In the genomic region with DNA sequence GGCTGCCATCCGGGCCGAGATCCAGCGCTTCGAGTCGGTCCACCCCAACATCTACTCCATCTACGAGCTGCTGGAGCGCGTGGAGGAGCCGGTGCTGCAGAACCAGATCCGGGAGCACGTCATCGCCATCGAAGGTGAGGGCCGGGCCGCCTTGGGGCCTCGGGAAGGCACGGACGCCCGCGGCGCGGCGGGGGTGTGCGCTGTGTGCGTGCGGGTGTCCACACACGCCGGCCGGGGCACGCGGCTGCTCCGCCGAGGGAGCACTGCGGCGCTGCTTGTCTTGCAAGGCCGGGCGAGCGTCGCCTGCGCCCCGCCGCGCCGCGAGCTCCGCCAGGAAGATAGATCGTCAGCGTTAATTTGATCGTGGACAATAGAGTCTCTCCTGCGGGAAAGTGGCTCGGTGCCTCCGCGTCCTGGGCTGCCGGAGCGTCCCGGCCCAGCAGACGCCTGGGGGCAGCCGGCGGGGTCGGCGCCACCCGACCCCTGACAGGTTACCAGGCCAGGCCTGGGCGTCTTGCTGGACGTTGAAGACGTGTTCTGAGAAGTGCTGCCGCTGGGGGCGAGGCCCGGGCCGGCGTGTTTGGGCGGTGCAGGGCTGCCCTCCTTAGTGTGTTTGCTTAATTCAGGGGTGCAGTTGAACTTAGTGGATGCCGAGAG, we compare ENCODE assay signal across 1 cellular context.
A peak's percentile ranks its signal among the peaks of the same experiment; 100 is the strongest.
TF ChIP-seq lines count a peak whose summit lies in the region.

No MANE protein-coding gene starts in this region.

TF ChIP-seq in HepG2, 621 proteins besides CTCF, POLR2A, EP300 and RAD21 (continued from another document and continues in another):
- TF ChIP-seq, protein P1, sequence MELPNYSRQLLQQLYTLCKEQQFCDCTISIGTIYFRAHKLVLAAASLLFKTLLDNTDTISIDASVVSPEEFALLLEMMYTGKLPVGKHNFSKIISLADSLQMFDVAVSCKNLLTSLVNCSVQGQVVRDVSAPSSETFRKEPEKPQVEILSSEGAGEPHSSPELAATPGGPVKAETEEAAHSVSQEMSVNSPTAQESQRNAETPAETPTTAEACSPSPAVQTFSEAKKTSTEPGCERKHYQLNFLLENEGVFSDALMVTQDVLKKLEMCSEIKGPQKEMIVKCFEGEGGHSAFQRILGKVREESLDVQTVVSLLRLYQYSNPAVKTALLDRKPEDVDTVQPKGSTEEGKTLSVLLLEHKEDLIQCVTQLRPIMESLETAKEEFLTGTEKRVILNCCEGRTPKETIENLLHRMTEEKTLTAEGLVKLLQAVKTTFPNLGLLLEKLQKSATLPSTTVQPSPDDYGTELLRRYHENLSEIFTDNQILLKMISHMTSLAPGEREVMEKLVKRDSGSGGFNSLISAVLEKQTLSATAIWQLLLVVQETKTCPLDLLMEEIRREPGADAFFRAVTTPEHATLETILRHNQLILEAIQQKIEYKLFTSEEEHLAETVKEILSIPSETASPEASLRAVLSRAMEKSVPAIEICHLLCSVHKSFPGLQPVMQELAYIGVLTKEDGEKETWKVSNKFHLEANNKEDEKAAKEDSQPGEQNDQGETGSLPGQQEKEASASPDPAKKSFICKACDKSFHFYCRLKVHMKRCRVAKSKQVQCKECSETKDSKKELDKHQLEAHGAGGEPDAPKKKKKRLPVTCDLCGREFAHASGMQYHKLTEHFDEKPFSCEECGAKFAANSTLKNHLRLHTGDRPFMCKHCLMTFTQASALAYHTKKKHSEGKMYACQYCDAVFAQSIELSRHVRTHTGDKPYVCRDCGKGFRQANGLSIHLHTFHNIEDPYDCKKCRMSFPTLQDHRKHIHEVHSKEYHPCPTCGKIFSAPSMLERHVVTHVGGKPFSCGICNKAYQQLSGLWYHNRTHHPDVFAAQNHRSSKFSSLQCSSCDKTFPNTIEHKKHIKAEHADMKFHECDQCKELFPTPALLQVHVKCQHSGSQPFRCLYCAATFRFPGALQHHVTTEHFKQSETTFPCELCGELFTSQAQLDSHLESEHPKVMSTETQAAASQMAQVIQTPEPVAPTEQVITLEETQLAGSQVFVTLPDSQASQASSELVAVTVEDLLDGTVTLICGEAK (IDR thresholded peaks at IDR 0.05), result no peak
- TF ChIP-seq, protein P1 (CRISPR knock-in tag; IDR thresholded peaks at IDR 0.05), result peak; percentile 51; the same call in 1 of the 2 replicates
- TF ChIP-seq JUNB (CRISPR knock-in tag; IDR thresholded peaks at IDR 0.05; ENCODE audit: borderline replicate concordance) (no peak), TBP (CRISPR knock-in tag; IDR thresholded peaks at IDR 0.05) (no peak), ZNF749 (CRISPR knock-in tag; IDR thresholded peaks at IDR 0.05; ENCODE audit: borderline replicate concordance) (peak; percentile 72; the same call in 1 of the 2 replicates), CREB1 (IDR thresholded peaks at IDR 0.05) (0 out of 2 replicates have a peak, but pooled peaks have one; percentile 10), CREB1 (CRISPR knock-in tag; IDR thresholded peaks at IDR 0.05) (no peak), SMAD9 (CRISPR knock-in tag; IDR thresholded peaks at IDR 0.05) (no peak), POLR2AphosphoS5 (IDR thresholded peaks at IDR 0.05; ENCODE audit: low read depth, low read length) (no peak), GTF3A (CRISPR knock-in tag; conservative IDR thresholded peaks at IDR 0.05) (no peak), PHF20 (CRISPR knock-in tag; IDR thresholded peaks at IDR 0.05) (no peak), MTA3 (CRISPR knock-in tag; IDR thresholded peaks at IDR 0.05) (no peak), MAF1 (CRISPR knock-in tag; IDR thresholded peaks at IDR 0.05; ENCODE audit: borderline replicate concordance) (no peak), ZNF782 (CRISPR knock-in tag; IDR thresholded peaks at IDR 0.05; ENCODE audit: borderline replicate concordance) (0 out of 2 replicates have a peak, but pooled peaks have one; percentile 41)
- TF ChIP-seq, protein P2, sequence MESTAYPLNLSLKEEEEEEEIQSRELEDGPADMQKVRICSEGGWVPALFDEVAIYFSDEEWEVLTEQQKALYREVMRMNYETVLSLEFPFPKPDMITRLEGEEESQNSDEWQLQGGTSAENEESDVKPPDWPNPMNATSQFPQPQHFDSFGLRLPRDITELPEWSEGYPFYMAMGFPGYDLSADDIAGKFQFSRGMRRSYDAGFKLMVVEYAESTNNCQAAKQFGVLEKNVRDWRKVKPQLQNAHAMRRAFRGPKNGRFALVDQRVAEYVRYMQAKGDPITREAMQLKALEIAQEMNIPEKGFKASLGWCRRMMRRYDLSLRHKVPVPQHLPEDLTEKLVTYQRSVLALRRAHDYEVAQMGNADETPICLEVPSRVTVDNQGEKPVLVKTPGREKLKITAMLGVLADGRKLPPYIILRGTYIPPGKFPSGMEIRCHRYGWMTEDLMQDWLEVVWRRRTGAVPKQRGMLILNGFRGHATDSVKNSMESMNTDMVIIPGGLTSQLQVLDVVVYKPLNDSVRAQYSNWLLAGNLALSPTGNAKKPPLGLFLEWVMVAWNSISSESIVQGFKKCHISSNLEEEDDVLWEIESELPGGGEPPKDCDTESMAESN (CRISPR knock-in tag; conservative IDR thresholded peaks at IDR 0.05), result no peak; the same call in 1 of the 2 replicates
- TF ChIP-seq, protein P3, sequence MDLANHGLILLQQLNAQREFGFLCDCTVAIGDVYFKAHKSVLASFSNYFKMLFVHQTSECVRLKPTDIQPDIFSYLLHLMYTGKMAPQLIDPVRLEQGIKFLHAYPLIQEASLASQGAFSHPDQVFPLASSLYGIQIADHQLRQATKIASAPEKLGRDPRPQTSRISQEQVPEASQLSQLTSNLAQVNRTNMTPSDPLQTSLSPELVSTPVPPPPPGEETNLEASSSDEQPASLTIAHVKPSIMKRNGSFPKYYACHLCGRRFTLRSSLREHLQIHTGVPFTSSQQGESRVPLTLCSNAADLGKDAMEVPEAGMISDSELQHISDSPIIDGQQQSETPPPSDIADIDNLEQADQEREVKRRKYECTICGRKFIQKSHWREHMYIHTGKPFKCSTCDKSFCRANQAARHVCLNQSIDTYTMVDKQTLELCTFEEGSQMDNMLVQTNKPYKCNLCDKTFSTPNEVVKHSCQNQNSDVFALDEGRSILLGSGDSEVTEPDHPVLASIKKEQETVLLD (CRISPR knock-in tag; IDR thresholded peaks at IDR 0.05; ENCODE audit: low read depth), result peak; percentile 59; the same call in 1 of the 2 replicates
- TF ChIP-seq, protein P4, sequence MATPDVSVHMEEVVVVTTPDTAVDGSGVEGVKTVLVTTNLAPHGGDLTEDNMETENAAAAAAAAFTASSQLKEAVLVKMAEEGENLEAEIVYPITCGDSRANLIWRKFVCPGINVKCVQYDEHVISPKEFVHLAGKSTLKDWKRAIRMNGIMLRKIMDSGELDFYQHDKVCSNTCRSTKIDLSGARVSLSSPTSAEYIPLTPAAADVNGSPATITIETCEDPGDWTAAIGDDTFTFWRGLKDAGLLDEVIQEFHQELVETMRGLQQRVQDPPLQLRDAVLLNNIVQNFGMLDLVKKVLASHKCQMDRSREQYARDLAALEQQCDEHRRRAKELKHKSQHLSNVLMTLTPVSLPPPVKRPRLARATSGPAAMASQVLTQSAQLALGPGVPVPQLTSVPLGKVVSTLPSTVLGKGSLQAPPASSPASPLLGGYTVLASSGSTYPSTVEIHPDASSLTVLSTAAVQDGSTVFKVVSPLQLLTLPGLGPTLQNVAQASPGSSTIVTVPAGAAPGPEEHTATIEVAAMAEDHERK (CRISPR knock-in tag; IDR thresholded peaks at IDR 0.05; ENCODE audit: low read depth), result no peak
- TF ChIP-seq, protein P5, sequence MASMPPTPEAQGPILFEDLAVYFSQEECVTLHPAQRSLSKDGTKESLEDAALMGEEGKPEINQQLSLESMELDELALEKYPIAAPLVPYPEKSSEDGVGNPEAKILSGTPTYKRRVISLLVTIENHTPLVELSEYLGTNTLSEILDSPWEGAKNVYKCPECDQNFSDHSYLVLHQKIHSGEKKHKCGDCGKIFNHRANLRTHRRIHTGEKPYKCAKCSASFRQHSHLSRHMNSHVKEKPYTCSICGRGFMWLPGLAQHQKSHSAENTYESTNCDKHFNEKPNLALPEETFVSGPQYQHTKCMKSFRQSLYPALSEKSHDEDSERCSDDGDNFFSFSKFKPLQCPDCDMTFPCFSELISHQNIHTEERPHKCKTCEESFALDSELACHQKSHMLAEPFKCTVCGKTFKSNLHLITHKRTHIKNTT (CRISPR knock-in tag; IDR thresholded peaks at IDR 0.05), result no peak
- TF ChIP-seq, protein P6, sequence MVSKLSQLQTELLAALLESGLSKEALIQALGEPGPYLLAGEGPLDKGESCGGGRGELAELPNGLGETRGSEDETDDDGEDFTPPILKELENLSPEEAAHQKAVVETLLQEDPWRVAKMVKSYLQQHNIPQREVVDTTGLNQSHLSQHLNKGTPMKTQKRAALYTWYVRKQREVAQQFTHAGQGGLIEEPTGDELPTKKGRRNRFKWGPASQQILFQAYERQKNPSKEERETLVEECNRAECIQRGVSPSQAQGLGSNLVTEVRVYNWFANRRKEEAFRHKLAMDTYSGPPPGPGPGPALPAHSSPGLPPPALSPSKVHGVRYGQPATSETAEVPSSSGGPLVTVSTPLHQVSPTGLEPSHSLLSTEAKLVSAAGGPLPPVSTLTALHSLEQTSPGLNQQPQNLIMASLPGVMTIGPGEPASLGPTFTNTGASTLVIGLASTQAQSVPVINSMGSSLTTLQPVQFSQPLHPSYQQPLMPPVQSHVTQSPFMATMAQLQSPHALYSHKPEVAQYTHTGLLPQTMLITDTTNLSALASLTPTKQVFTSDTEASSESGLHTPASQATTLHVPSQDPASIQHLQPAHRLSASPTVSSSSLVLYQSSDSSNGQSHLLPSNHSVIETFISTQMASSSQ (IDR thresholded peaks at IDR 0.05; ENCODE audit: low read depth), result no peak
- TF ChIP-seq, protein P6 (CRISPR knock-in tag; IDR thresholded peaks at IDR 0.05; ENCODE audit: borderline replicate concordance), result no peak
- TF ChIP-seq, protein P7, sequence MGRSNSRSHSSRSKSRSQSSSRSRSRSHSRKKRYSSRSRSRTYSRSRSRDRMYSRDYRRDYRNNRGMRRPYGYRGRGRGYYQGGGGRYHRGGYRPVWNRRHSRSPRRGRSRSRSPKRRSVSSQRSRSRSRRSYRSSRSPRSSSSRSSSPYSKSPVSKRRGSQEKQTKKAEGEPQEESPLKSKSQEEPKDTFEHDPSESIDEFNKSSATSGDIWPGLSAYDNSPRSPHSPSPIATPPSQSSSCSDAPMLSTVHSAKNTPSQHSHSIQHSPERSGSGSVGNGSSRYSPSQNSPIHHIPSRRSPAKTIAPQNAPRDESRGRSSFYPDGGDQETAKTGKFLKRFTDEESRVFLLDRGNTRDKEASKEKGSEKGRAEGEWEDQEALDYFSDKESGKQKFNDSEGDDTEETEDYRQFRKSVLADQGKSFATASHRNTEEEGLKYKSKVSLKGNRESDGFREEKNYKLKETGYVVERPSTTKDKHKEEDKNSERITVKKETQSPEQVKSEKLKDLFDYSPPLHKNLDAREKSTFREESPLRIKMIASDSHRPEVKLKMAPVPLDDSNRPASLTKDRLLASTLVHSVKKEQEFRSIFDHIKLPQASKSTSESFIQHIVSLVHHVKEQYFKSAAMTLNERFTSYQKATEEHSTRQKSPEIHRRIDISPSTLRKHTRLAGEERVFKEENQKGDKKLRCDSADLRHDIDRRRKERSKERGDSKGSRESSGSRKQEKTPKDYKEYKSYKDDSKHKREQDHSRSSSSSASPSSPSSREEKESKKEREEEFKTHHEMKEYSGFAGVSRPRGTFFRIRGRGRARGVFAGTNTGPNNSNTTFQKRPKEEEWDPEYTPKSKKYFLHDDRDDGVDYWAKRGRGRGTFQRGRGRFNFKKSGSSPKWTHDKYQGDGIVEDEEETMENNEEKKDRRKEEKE (IDR thresholded peaks at IDR 0.05), result no peak
- TF ChIP-seq, protein P8, sequence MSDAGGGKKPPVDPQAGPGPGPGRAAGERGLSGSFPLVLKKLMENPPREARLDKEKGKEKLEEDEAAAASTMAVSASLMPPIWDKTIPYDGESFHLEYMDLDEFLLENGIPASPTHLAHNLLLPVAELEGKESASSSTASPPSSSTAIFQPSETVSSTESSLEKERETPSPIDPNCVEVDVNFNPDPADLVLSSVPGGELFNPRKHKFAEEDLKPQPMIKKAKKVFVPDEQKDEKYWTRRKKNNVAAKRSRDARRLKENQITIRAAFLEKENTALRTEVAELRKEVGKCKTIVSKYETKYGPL (CRISPR knock-in tag; IDR thresholded peaks at IDR 0.05), result 0 out of 2 replicates have a peak, but pooled peaks have one; percentile 41
- TF ChIP-seq, protein P9, sequence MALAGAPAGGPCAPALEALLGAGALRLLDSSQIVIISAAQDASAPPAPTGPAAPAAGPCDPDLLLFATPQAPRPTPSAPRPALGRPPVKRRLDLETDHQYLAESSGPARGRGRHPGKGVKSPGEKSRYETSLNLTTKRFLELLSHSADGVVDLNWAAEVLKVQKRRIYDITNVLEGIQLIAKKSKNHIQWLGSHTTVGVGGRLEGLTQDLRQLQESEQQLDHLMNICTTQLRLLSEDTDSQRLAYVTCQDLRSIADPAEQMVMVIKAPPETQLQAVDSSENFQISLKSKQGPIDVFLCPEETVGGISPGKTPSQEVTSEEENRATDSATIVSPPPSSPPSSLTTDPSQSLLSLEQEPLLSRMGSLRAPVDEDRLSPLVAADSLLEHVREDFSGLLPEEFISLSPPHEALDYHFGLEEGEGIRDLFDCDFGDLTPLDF (CRISPR knock-in tag; IDR thresholded peaks at IDR 0.05), result peak; percentile 29; the same call in 1 of the 2 replicates
